ENCODE assay signal across 12 cellular contexts in genomic region chr13:27783111-27783510, GRCh38. TPM values are rescaled to one million over a fixed set of nuclear protein-coding genes. Genes with fewer than 3 reads are reported as not detected.
DNase-seq lines count a peak whose midpoint lies in the region; ATAC-seq, FAIRE-seq and TF ChIP-seq lines count a peak whose summit lies in the region.
"Had no signal": no experiment of that assay in that cellular context is flagged by ENCODE, and none has a peak within 500 bp of the region (broad histone marks: within the 10 kb centered on the region; RNA-seq: fewer than 3 reads in every experiment).

No MANE protein-coding gene starts in this region.

- H3K4me3 ChIP-seq in foreskin fibroblast (ENCODE audit: low read depth in 1 of 2, low read length in 2 of 2), result no peak overlapping the region
- H3K4me3 ChIP-seq in small intestine (ENCODE audit: low read depth in 1 of 2, low read length in 2 of 2), result no peak overlapping the region

- DNase-seq in NCI-H2107 treated with DMSO at 0.1 percent for 48 hours (lab: John Stamatoyannopoulos, UW; ENCODE audit: unreplicated experiment), result peak; percentile 28
- DNase-seq in NCI-H2107 (lab: John Stamatoyannopoulos, UW), result no peak
- no peak for DNase-seq in foreskin fibroblast
- peak; percentile 21 for DNase-seq in small intestine
- no peak for DNase-seq in activated CD4-positive, alpha-beta T cell treated with anti-CD3 and anti-CD28 coated beads, Interleukin-2, amount 10 ng/mL, durations not matched to agents 24 days and 14 days
- DNase-seq in activated T-cell treated with anti-CD3 and anti-CD28 coated beads, Interleukin-2, amount 50 U/mL, for 48 hours, result no peak
- no peak for DNase-seq in cerebellar nuclear complex (lab: John Stamatoyannopoulos, UW)
- DNase-seq: activated CD4-positive, CD25-positive, alpha-beta regulatory T cell; kidney; NCI-H2227 treated with DMSO at 0.1 percent for 48 hours had no signal

- no peaks in the 10 kb centered on the region for H3K4me1 ChIP-seq in small intestine (ENCODE audit: control insufficient read depth in 2 of 2, insufficient read depth in 1 of 2, low read depth in 1 of 2, low read length in 1 of 2)

- no peaks in the 10 kb centered on the region for H3K9me3 ChIP-seq in small intestine (ENCODE audit: control insufficient read depth, low read depth)

- H3K36me3 Mint-ChIP-seq in activated CD4-positive, alpha-beta T cell treated with anti-CD3 and anti-CD28 coated beads, Interleukin-2, amount 10 ng/mL, durations not matched to agents 24 days and 14 days (ENCODE audit: low read depth), result no peaks in the 10 kb centered on the region

- WGBS in small intestine, 3 donors, result 40 to 58% (median 52%) methylated on average over 4 of the region's 4 CpGs

- H3K27me3 Mint-ChIP-seq in activated CD4-positive, alpha-beta T cell treated with anti-CD3 and anti-CD28 coated beads, Interleukin-2, amount 10 ng/mL, durations not matched to agents 24 days and 14 days, result peaks cover 47% of the 10 kb centered on the region

- H3K27me3 ChIP-seq in small intestine (ENCODE audit: control insufficient read depth in 2 of 2, insufficient read depth in 2 of 2, low read length in 2 of 2), result peaks cover 0 to 9% of the 10 kb centered on the region in 2 donors

- no peaks in the 10 kb centered on the region for H3K4me1 Mint-ChIP-seq in activated CD4-positive, alpha-beta T cell treated with anti-CD3 and anti-CD28 coated beads, Interleukin-2, amount 10 ng/mL, durations not matched to agents 24 days and 14 days

- TF ChIP-seq CTCF in foreskin fibroblast (IDR thresholded peaks at IDR 0.05; ENCODE audit: low read depth, low read length), result peak; percentile 11

- intact Hi-C loops in activated CD4-positive, alpha-beta T cell treated with anti-CD3 and anti-CD28 coated beads, Interleukin-2, amount 10 ng/mL, durations not matched to agents 24 days and 14 days (cut with micrococcal nuclease), result no loop called here

- no peaks in the 10 kb centered on the region for H3K36me3 ChIP-seq in small intestine (ENCODE audit: control insufficient read depth in 2 of 2, insufficient read depth in 2 of 2, low read length in 2 of 2)

- no peaks in the 10 kb centered on the region for H3K9me3 Mint-ChIP-seq in activated CD4-positive, alpha-beta T cell treated with anti-CD3 and anti-CD28 coated beads, Interleukin-2, amount 10 ng/mL, durations not matched to agents 24 days and 14 days

- H3K27ac Mint-ChIP-seq in activated CD4-positive, alpha-beta T cell treated with anti-CD3 and anti-CD28 coated beads, Interleukin-2, amount 10 ng/mL, durations not matched to agents 24 days and 14 days, result no peak overlapping the region

- no peak overlapping the region for H3K4me3 Mint-ChIP-seq in activated CD4-positive, alpha-beta T cell treated with anti-CD3 and anti-CD28 coated beads, Interleukin-2, amount 10 ng/mL, durations not matched to agents 24 days and 14 days

- FAIRE-seq in small intestine (lab: Jason Lieb, UNC), result no peak
- FAIRE-seq: kidney had no signal

- no peak overlapping the region for H3K27ac ChIP-seq in small intestine (ENCODE audit: low read depth in 1 of 2, low read length in 1 of 2)

- ATAC-seq in SK-N-SH treated with all-trans-retinoic acid at 6 μM for 48 hours, result peak; percentile 82

TF ChIP-seq in SK-N-SH treated with all-trans-retinoic acid at 6 μM for 48 hours, 23 proteins besides CTCF, POLR2A, EP300 and RAD21:
- TF ChIP-seq ZFP30 (CRISPR knock-in tag; IDR thresholded peaks at IDR 0.05) (no peak), TCF4 (CRISPR knock-in tag; IDR thresholded peaks at IDR 0.05; ENCODE audit: borderline replicate concordance) (no peak), TOX (CRISPR knock-in tag; IDR thresholded peaks at IDR 0.05; ENCODE audit: borderline replicate concordance) (no peak), ESRRG (CRISPR knock-in tag; IDR thresholded peaks at IDR 0.05) (no peak), ARNTL (CRISPR knock-in tag; IDR thresholded peaks at IDR 0.05; ENCODE audit: borderline replicate concordance, low read depth) (no peak), ZNF70 (CRISPR knock-in tag; IDR thresholded peaks at IDR 0.05) (no peak), OSR1 (CRISPR knock-in tag; IDR thresholded peaks at IDR 0.05) (no peak), GLIS3 (CRISPR knock-in tag; IDR thresholded peaks at IDR 0.05) (no peak), ZNF565 (CRISPR knock-in tag; conservative IDR thresholded peaks at IDR 0.05; ENCODE audit: low read depth) (no peak), RARB (CRISPR knock-in tag; IDR thresholded peaks at IDR 0.05) (no peak), CREB5 (CRISPR knock-in tag; IDR thresholded peaks at IDR 0.05; ENCODE audit: low read depth) (no peak)

RNA-seq across cellular contexts. Expression of gene GSX1, which starts 9.2 kb away (rescaled TPM):
- not detected for polyA plus RNA-seq in small intestine
- total RNA-seq in activated CD4-positive, alpha-beta T cell treated with anti-CD3 and anti-CD28 coated beads, Interleukin-2, amount 10 ng/mL, durations not matched to agents 24 days and 14 days, result not detected in 2 replicates
- total RNA-seq: kidney, ureter had no signal

Comparison
In these comparisons a context has a peak if more than half of its experiments do, and no peak if none do; other contexts are left out.
1. DNase-seq: peak in NCI-H2107 treated with DMSO at 0.1 percent for 48 hours (single experiment) and small intestine (single experiment); none in NCI-H2107 (single experiment), foreskin fibroblast (0 of 2), activated CD4-positive, alpha-beta T cell treated with anti-CD3 and anti-CD28 coated beads, Interleukin-2, amount 10 ng/mL, durations not matched to agents 24 days and 14 days (single experiment), activated T-cell treated with anti-CD3 and anti-CD28 coated beads, Interleukin-2, amount 50 U/mL, for 48 hours (0 of 2) and cerebellar nuclear complex (0 of 2).